Comparison of ENCODE assay signal across 10 cellular contexts in the genomic region with DNA sequence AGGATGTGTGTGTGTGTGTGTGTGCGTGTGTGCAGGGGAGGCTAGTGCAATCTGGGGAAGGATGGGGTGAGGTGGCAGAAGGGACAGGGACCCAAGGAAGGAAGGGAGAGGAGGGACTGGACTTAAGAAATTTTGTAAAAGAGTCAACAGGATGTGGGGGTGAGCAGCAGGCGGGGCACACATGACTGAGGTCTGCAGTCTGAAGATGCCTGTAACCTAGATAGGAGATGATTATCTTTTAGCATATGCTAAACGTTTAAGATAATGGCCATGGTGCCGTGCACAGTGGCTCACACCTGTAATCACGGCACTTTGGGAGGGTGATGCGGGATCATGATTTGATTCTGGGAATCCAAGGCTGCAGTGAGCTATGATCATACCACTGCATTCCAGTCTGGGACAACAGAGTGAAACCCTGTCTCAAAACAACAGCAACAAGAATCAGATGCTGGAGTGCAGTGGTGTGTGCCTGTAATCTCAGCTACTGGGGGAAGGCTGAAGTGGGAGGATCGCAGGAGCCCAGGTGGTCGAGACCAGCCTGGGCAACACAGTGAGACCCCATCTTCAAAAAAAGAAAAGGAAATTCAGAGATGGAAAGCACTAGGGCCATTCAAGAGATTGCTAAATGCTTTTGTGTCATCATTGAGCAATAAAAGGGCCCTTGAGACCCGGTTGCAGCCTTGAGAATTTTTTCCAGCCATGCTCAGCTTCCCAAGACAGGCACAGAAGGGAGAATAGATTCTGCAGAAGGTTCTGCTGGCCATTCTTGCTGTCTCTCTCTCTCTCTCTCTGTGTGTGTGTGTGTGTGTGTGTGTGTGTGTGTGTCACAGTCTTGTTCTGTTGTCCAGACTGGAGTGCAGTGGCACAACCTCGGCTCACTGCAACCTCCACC. TPM values are rescaled to one million over a fixed set of nuclear protein-coding genes. Genes with fewer than 3 reads are reported as not detected.
DNase-seq lines count a peak whose midpoint lies in the region; ATAC-seq, FAIRE-seq and TF ChIP-seq lines count a peak whose summit lies in the region.
"Had no signal": no experiment of that assay in that cellular context is flagged by ENCODE, and none has a peak within 500 bp of the region (broad histone marks: within the 10 kb centered on the region; RNA-seq: fewer than 3 reads in every experiment).

No MANE protein-coding gene starts in this region.

- CTCF ChIA-PET in HepG2 (lab: Yijun Ruan, JAX; ENCODE audit: low intra/inter-chr PET ratio, low total read pairs) = no interaction called here
- CTCF ChIA-PET in A673 (lab: Charles Lee) = no interaction called here

- H3K9ac ChIP-seq in HepG2 (ENCODE audit: insufficient read depth, low read depth, low read length) = no peak overlapping the region

- DNase-seq in KG1 (lab: John Stamatoyannopoulos, UW) = peak; percentile 53
- DNase-seq in activated CD8-positive, alpha-beta memory T cell treated with anti-CD3 and anti-CD28 coated beads, Interleukin-2, amount 50 U/mL, for 4 hours = peak; percentile 43
- DNase-seq in HepG2 (ENCODE audit: low spot score) = no peak
- DNase-seq in H54 (ENCODE audit: insufficient read length, low spot score) = no peak
- no peak for DNase-seq in A673 (ENCODE audit: low spot score)
- DNase-seq in DMS53 (lab: John Stamatoyannopoulos, UW) = no peak
- DNase-seq: GDM1, right lobe of liver had no signal

- H3K4me3 ChIP-seq in ACC112 (ENCODE audit: low read depth, low read length) = peak overlapping the region; percentile 29; the same call in 1 of the 2 replicates
- H3K4me3 ChIP-seq in HepG2 (replicated peaks in 1 of 3; ENCODE audit: insufficient read depth in 1 of 3, low read depth in 2 of 3, low read length in 3 of 3) = no peak overlapping the region
- H3K4me3 ChIP-seq in A673 (ENCODE audit: low read depth, low read length, poor library complexity, severe bottlenecking) = no peak overlapping the region
- H3K4me3 ChIP-seq: right lobe of liver had no signal

- 20% methylated on average over 10 of the region's 10 CpGs for WGBS in HepG2 (ENCODE audit: low lambda C conversion rate)

- ATAC-seq in HepG2 (no peak), GM21381 (IDR thresholded peaks at IDR 0.05; ENCODE audit: unreplicated experiment) (no peak)

- H3K36me3 ChIP-seq in ACC112 (ENCODE audit: insufficient read depth, low read length) (no peaks in the 10 kb centered on the region), HepG2 (replicated peaks in 1 of 2; ENCODE audit: control insufficient read depth in 1 of 2, insufficient read depth in 2 of 2, low read length in 2 of 2) (no peaks in the 10 kb centered on the region), A673 (ENCODE audit: insufficient read depth, low read length, poor library complexity, severe bottlenecking) (no peaks in the 10 kb centered on the region)
- H3K36me3 ChIP-seq: right lobe of liver had no signal

- H3K27me3 ChIP-seq in ACC112 (ENCODE audit: insufficient read depth, low read length) (no peaks in the 10 kb centered on the region), HepG2 (ENCODE audit: control insufficient read depth in 1 of 2, insufficient read depth in 2 of 2, low read length in 2 of 2) (0 out of 5 replicates have a peak, but pooled peaks cover 0 to 2% of the 10 kb centered on the region in 2 experiments), A673 (replicated peaks; ENCODE audit: insufficient read depth, low read depth, low read length, poor library complexity) (no peaks in the 10 kb centered on the region)
- H3K27me3 ChIP-seq: right lobe of liver had no signal

- TF ChIP-seq POLR2A in HepG2 (IDR thresholded peaks at IDR 0.05; ENCODE audit: insufficient read depth in 1 of 2, low read depth in 2 of 2, low read length in 2 of 2) (no peak), H54 (IDR thresholded peaks at IDR 0.05; ENCODE audit: low read depth, low read length) (no peak)

- peaks cover 9% of the 10 kb centered on the region for H3K4me1 ChIP-seq in ACC112 (ENCODE audit: control insufficient read depth, insufficient read depth, low read length, unreplicated experiment)
- H3K4me1 ChIP-seq in HepG2 (ENCODE audit: insufficient read depth, low read length) = peaks cover 44% of the 10 kb centered on the region
- H3K4me1 ChIP-seq in A673 (ENCODE audit: insufficient read depth, low read length, poor library complexity, severe bottlenecking) = peaks cover 8% of the 10 kb centered on the region

- FAIRE-seq in HepG2 (lab: Jason Lieb, UNC) = no peak
- no peak for FAIRE-seq in H54 (lab: Jason Lieb, UNC)

- H2AFZ ChIP-seq in ACC112 (ENCODE audit: low read length, unreplicated experiment) = no peak overlapping the region
- H2AFZ ChIP-seq in HepG2 (ENCODE audit: low read length) = no peak overlapping the region

- in situ Hi-C loops in HepG2 (cut with HindIII; ENCODE audit: extremely low pct_ligation_motif_present, low pct_unique_long_range_greater_than_20kb) = no loop called here

- H3K9me3 ChIP-seq in HepG2 (ENCODE audit: low read length) = no peaks in the 10 kb centered on the region
- no peaks in the 10 kb centered on the region for H3K9me3 ChIP-seq in A673 (ENCODE audit: low read depth, low read length, poor library complexity, severe bottlenecking)
- H3K9me3 ChIP-seq: right lobe of liver had no signal

- no peak for TF ChIP-seq RAD21 in HepG2 (CRISPR knock-in tag; IDR thresholded peaks at IDR 0.05)

- peak overlapping the region; percentile 79 for H3K27ac ChIP-seq in ACC112 (ENCODE audit: low read depth, low read length)
- H3K27ac ChIP-seq in HepG2 (ENCODE audit: extremely low read length, insufficient read depth, low read length) = no peak overlapping the region
- no peak overlapping the region for H3K27ac ChIP-seq in A673 (ENCODE audit: low read depth, low read length, poor library complexity, severe bottlenecking)

- TF ChIP-seq CTCF in HepG2 (CRISPR knock-in tag; IDR thresholded peaks at IDR 0.05) (no peak), A673 (conservative IDR thresholded peaks at IDR 0.05; ENCODE audit: low read depth, low read length) (no peak)

- TF ChIP-seq EP300 in HepG2 (IDR thresholded peaks at IDR 0.05; ENCODE audit: low read depth in 2 of 2, low read length in 2 of 2) (no peak), HepG2 (CRISPR knock-in tag; IDR thresholded peaks at IDR 0.05; ENCODE audit: borderline replicate concordance) (no peak)

- H3K79me2 ChIP-seq in ACC112 (ENCODE audit: control insufficient read depth, insufficient read depth, low read length, unreplicated experiment) (no peaks in the 10 kb centered on the region), HepG2 (ENCODE audit: insufficient read depth, low read length) (no peaks in the 10 kb centered on the region)

- H3K4me2 ChIP-seq in HepG2 (ENCODE audit: low read depth, low read length) = no peak overlapping the region

- POLR2A ChIA-PET in HepG2 (lab: Yijun Ruan, JAX) = interaction anchor here (1.1 to 1.7 kb wide), 2 partner anchors 8 to 73 kb away, joined by 5 to 6 read pairs; partner anchors contain the start of gene HNRNPM
- POLR2A ChIA-PET in A673 (lab: Charles Lee; ENCODE audit: low non-redundant PET) = no interaction called here

- no TSS peak for BruUV-seq in HepG2 (replicated peaks; lab: Mats Ljungman, UMichigan)
- BruUV-seq in A673 (replicated peaks; lab: Mats Ljungman, UMichigan) = no TSS peak

- H4K20me1 ChIP-seq in HepG2 (ENCODE audit: insufficient read depth, low read length) = no peaks in the 10 kb centered on the region

- intact Hi-C loops in HepG2 (cut with micrococcal nuclease; ENCODE audit: unreplicated experiment) = no loop called here
- intact Hi-C loops in A673 (cut with micrococcal nuclease; ENCODE audit: unreplicated experiment) = no loop called here

RNA-seq across cellular contexts. Expression of gene ZNF414, which starts 3.8 kb away (rescaled TPM):
- total RNA-seq in HepG2 (2016; rRNA removed; fragmentation: Illumina TruSeq; extraction: Trizol) (1.4 and 2.5 TPM in 2 replicates), A673 (2021) (26.0 and 26.7 TPM in 2 replicates)
- total RNA-seq in HepG2 (2016; cell fraction: cytosol; rRNA removed; fragmentation: Illumina TruSeq; extraction: Trizol; ENCODE audit: low read depth) = 2.2 and 2.4 TPM in 2 replicates
- 2.7 and 2.8 TPM in 2 replicates for total RNA-seq in HepG2 (2016; cell fraction: insoluble cytoplasmic fraction; rRNA removed; fragmentation: Illumina TruSeq; extraction: Trizol)
- total RNA-seq in HepG2 (2016; cell fraction: membrane; rRNA removed; fragmentation: Illumina TruSeq; extraction: Trizol) = 2.8 and 5.6 TPM in 2 replicates
- 3.3 and 3.4 TPM in 2 replicates for total RNA-seq in HepG2 (2016; cell fraction: nucleus; rRNA removed; fragmentation: Illumina TruSeq; extraction: Trizol)
- 2.8 and 4.0 TPM in 2 replicates for polyA plus RNA-seq in HepG2 (2011; rRNA removed)
- polyA plus RNA-seq in HepG2 (2011; cell fraction: cytosol; rRNA removed) = 1.9 and 2.9 TPM in 2 replicates
- polyA plus RNA-seq in HepG2 (2011; cell fraction: nucleus; rRNA removed) = 19.1 and 28.1 TPM in 2 replicates
- polyA plus RNA-seq in HepG2 (2012) = 5.5 and 7.5 TPM in 2 replicates
- polyA plus RNA-seq in HepG2 (2016; cell fraction: cytosol; fragmentation: Illumina TruSeq; extraction: Trizol; ENCODE audit: low read depth) = 8.4 and 9.5 TPM in 2 replicates
- polyA plus RNA-seq in HepG2 (2016; cell fraction: insoluble cytoplasmic fraction; fragmentation: Illumina TruSeq; extraction: Trizol; ENCODE audit: low read depth) = 10.1 and 10.3 TPM in 2 replicates
- 11.5 and 15.0 TPM in 2 replicates for polyA plus RNA-seq in HepG2 (2016; cell fraction: membrane; fragmentation: Illumina TruSeq; extraction: Trizol; ENCODE audit: low read depth)
- 20.2 and 25.1 TPM in 2 replicates for polyA plus RNA-seq in HepG2 (2016; cell fraction: nucleus; fragmentation: Illumina TruSeq; extraction: Trizol; ENCODE audit: insufficient read depth, low read depth)
- polyA minus RNA-seq in HepG2 (2011; rRNA and poly(A)+ RNA removed; ENCODE audit: low replicate concordance) = 2.0 and 7.2 TPM in 2 replicates
- polyA minus RNA-seq in HepG2 (2011; cell fraction: cytosol; rRNA and poly(A)+ RNA removed) = 3.4 and 7.1 TPM in 2 replicates
- polyA minus RNA-seq in HepG2 (2011; cell fraction: nucleus; rRNA and poly(A)+ RNA removed) = 2.6 and 4.6 TPM in 2 replicates

RNA-seq across cellular contexts. Expression of gene PRAM1, which starts 15.4 kb away (rescaled TPM):
- total RNA-seq in HepG2 (2016; rRNA removed; fragmentation: Illumina TruSeq; extraction: Trizol) = not detected in 2 replicates
- not detected in 2 replicates for total RNA-seq in HepG2 (2016; cell fraction: cytosol; rRNA removed; fragmentation: Illumina TruSeq; extraction: Trizol; ENCODE audit: low read depth)
- total RNA-seq in HepG2 (2016; cell fraction: insoluble cytoplasmic fraction; rRNA removed; fragmentation: Illumina TruSeq; extraction: Trizol) = not detected in 2 replicates
- not detected in 2 replicates for total RNA-seq in HepG2 (2016; cell fraction: membrane; rRNA removed; fragmentation: Illumina TruSeq; extraction: Trizol)
- not detected in 2 replicates for total RNA-seq in HepG2 (2016; cell fraction: nucleus; rRNA removed; fragmentation: Illumina TruSeq; extraction: Trizol)
- polyA plus RNA-seq in HepG2 (2011; rRNA removed) = 0.03 TPM in 1 of 2 replicates, not detected in the other
- 0.03 TPM in 1 of 2 replicates, not detected in the other for polyA plus RNA-seq in HepG2 (2011; cell fraction: cytosol; rRNA removed)
- 0.33 and 0.35 TPM in 2 replicates for polyA plus RNA-seq in HepG2 (2011; cell fraction: nucleus; rRNA removed)
- 0.15 TPM in 1 of 2 replicates, not detected in the other for polyA plus RNA-seq in HepG2 (2012)
- not detected in 2 replicates for polyA plus RNA-seq in HepG2 (2016; cell fraction: cytosol; fragmentation: Illumina TruSeq; extraction: Trizol; ENCODE audit: low read depth)
- polyA plus RNA-seq in HepG2 (2016; cell fraction: insoluble cytoplasmic fraction; fragmentation: Illumina TruSeq; extraction: Trizol; ENCODE audit: low read depth) = not detected in 2 replicates
- polyA plus RNA-seq in HepG2 (2016; cell fraction: membrane; fragmentation: Illumina TruSeq; extraction: Trizol; ENCODE audit: low read depth) = not detected in 2 replicates
- polyA plus RNA-seq in HepG2 (2016; cell fraction: nucleus; fragmentation: Illumina TruSeq; extraction: Trizol; ENCODE audit: insufficient read depth, low read depth) = not detected in 2 replicates
- polyA minus RNA-seq in HepG2 (2011; rRNA and poly(A)+ RNA removed; ENCODE audit: low replicate concordance) = not detected in 2 replicates
- not detected in 2 replicates for polyA minus RNA-seq in HepG2 (2011; cell fraction: cytosol; rRNA and poly(A)+ RNA removed)
- polyA minus RNA-seq in HepG2 (2011; cell fraction: nucleus; rRNA and poly(A)+ RNA removed) = not detected in 2 replicates
- 0.42 and 0.49 TPM in 2 replicates for total RNA-seq in A673 (2021)

RNA-seq across cellular contexts. Expression of gene MYO1F, which starts 59.4 kb away (rescaled TPM):
- 0.09 and 0.13 TPM in 2 replicates for total RNA-seq in HepG2 (2016; rRNA removed; fragmentation: Illumina TruSeq; extraction: Trizol)
- 0.20 and 0.26 TPM in 2 replicates for total RNA-seq in HepG2 (2016; cell fraction: cytosol; rRNA removed; fragmentation: Illumina TruSeq; extraction: Trizol; ENCODE audit: low read depth)
- total RNA-seq in HepG2 (2016; cell fraction: insoluble cytoplasmic fraction; rRNA removed; fragmentation: Illumina TruSeq; extraction: Trizol) = 0.11 and 0.16 TPM in 2 replicates
- 0.21 and 0.80 TPM in 2 replicates for total RNA-seq in HepG2 (2016; cell fraction: membrane; rRNA removed; fragmentation: Illumina TruSeq; extraction: Trizol)
- total RNA-seq in HepG2 (2016; cell fraction: nucleus; rRNA removed; fragmentation: Illumina TruSeq; extraction: Trizol) = not detected in 2 replicates
- polyA plus RNA-seq in HepG2 (2011; rRNA removed) = 0.13 and 0.34 TPM in 2 replicates
- 0.13 and 0.30 TPM in 2 replicates for polyA plus RNA-seq in HepG2 (2011; cell fraction: cytosol; rRNA removed)
- polyA plus RNA-seq in HepG2 (2011; cell fraction: nucleus; rRNA removed) = 0.40 and 0.64 TPM in 2 replicates
- 0.42 and 1.5 TPM in 2 replicates for polyA plus RNA-seq in HepG2 (2012)
- polyA plus RNA-seq in HepG2 (2016; cell fraction: cytosol; fragmentation: Illumina TruSeq; extraction: Trizol; ENCODE audit: low read depth) = 0.25 and 0.37 TPM in 2 replicates
- polyA plus RNA-seq in HepG2 (2016; cell fraction: insoluble cytoplasmic fraction; fragmentation: Illumina TruSeq; extraction: Trizol; ENCODE audit: low read depth) = 0.16 TPM in 1 of 2 replicates, not detected in the other
- 0.32 and 0.36 TPM in 2 replicates for polyA plus RNA-seq in HepG2 (2016; cell fraction: membrane; fragmentation: Illumina TruSeq; extraction: Trizol; ENCODE audit: low read depth)
- polyA plus RNA-seq in HepG2 (2016; cell fraction: nucleus; fragmentation: Illumina TruSeq; extraction: Trizol; ENCODE audit: insufficient read depth, low read depth) = 0.17 and 0.21 TPM in 2 replicates
- 0.42 and 0.63 TPM in 2 replicates for polyA minus RNA-seq in HepG2 (2011; rRNA and poly(A)+ RNA removed; ENCODE audit: low replicate concordance)
- polyA minus RNA-seq in HepG2 (2011; cell fraction: cytosol; rRNA and poly(A)+ RNA removed) = not detected in 2 replicates
- not detected in 2 replicates for polyA minus RNA-seq in HepG2 (2011; cell fraction: nucleus; rRNA and poly(A)+ RNA removed)
- 0.26 and 0.37 TPM in 2 replicates for total RNA-seq in A673 (2021)

Comparison
In these comparisons a context has a peak if more than half of its experiments do, and no peak if none do; other contexts are left out.
1. DNase-seq: peak in KG1 (single experiment) and activated CD8-positive, alpha-beta memory T cell treated with anti-CD3 and anti-CD28 coated beads, Interleukin-2, amount 50 U/mL, for 4 hours (single experiment); none in HepG2 (single experiment), H54 (single experiment), A673 (single experiment) and DMS53 (single experiment).